8 cellular contexts compared by ENCODE assay signal in genomic region chr7:75738975-75739795, GRCh38. TPM values are rescaled to one million over a fixed set of nuclear protein-coding genes. Genes with fewer than 3 reads are reported as not detected.
DNase-seq lines count a peak whose midpoint lies in the region; ATAC-seq lines count a peak whose summit lies in the region.

No MANE protein-coding gene starts in this region.

- peak overlapping the region in 1 of 2 experiments; percentile 22 for H3K14ac ChIP-seq in mesenchymal stem cell (ENCODE audit: low read length in 2 of 2)

- peak; percentile 89 for ATAC-seq in GM21367 (IDR thresholded peaks at IDR 0.05; ENCODE audit: unreplicated experiment)

- peak overlapping the region; percentile 90 to 97 for H3K4me3 ChIP-seq in mesenchymal stem cell (ENCODE audit: insufficient read depth in 1 of 2, low read depth in 1 of 2, low read length in 2 of 2)

- H2BK5ac ChIP-seq in mesenchymal stem cell (ENCODE audit: low read depth, low read length, poor library complexity, severe bottlenecking), result no peak overlapping the region

- peak overlapping the region; percentile 87 for H4K8ac ChIP-seq in mesenchymal stem cell (ENCODE audit: low read length)

- DNase-seq in COLO829 (ENCODE audit: low spot score) (peak; percentile 99), HT-29 (ENCODE audit: low spot score) (peak; percentile 99), NK-92 (lab: John Stamatoyannopoulos, UW; ENCODE audit: unreplicated experiment) (peak; percentile 96), mesenchymal stem cell (peak; percentile 98)
- DNase-seq in activated CD8-positive, alpha-beta memory T cell treated with anti-CD3 and anti-CD28 coated beads for 24 hours, result peak; percentile 99
- peak; percentile 99 for DNase-seq in effector CD8-positive, alpha-beta T cell (lab: John Stamatoyannopoulos, UW)
- DNase-seq in stimulated activated CD8-positive, alpha-beta memory T cell treated with anti-CD3 and anti-CD28 coated beads, Interleukin-12 subunit alpha, Interleukin-12 subunit beta, amount 100 ng/mL, for 1 hour (ENCODE audit: low read depth), result peak; percentile 97

- peak overlapping the region; percentile 64 for H2BK120ac ChIP-seq in mesenchymal stem cell (ENCODE audit: low read depth, low read length)

- H3K23ac ChIP-seq in mesenchymal stem cell (ENCODE audit: low read length in 2 of 2), result peak overlapping the region in 1 of 2 experiments; percentile 73

- H3K27me3 ChIP-seq in mesenchymal stem cell (ENCODE audit: control insufficient read depth in 1 of 2, insufficient read depth in 1 of 2, low read length in 2 of 2), result peaks cover 0 to 5% of the 10 kb centered on the region in 2 experiments

- peak overlapping the region in 1 of 2 experiments; percentile 55 for H2BK12ac ChIP-seq in mesenchymal stem cell (ENCODE audit: low read length in 2 of 2)

- under 1% methylated on average over 54 of the region's 89 CpGs for WGBS in mesenchymal stem cell

- peak overlapping the region; percentile 99 for H3K4me2 ChIP-seq in mesenchymal stem cell (ENCODE audit: low read length, poor library complexity, severe bottlenecking)

- H3K18ac ChIP-seq in mesenchymal stem cell (ENCODE audit: low read depth in 1 of 2, low read length in 2 of 2), result peak overlapping the region in 1 of 2 experiments; percentile 85

- H2AFZ ChIP-seq in mesenchymal stem cell (ENCODE audit: low read depth, low read length), result peak overlapping the region; percentile 77

- peak overlapping the region; percentile 87 for H3K9ac ChIP-seq in mesenchymal stem cell (ENCODE audit: low read length)

- H3K9me3 ChIP-seq in mesenchymal stem cell (ENCODE audit: control insufficient read depth, low read length), result no peaks in the 10 kb centered on the region

- no peaks in the 10 kb centered on the region for H3K36me3 ChIP-seq in mesenchymal stem cell (ENCODE audit: control insufficient read depth in 1 of 2, insufficient read depth in 2 of 2, low read depth in 1 of 2, low read length in 2 of 2)

- no peak overlapping the region for H2AK5ac ChIP-seq in mesenchymal stem cell (ENCODE audit: low read length, severe bottlenecking)

- H3K79me1 ChIP-seq in mesenchymal stem cell (replicated peaks; ENCODE audit: low read length, poor library complexity, severe bottlenecking), result peaks cover 12% of the 10 kb centered on the region

- peaks cover 18% of the 10 kb centered on the region for H3K4me1 ChIP-seq in mesenchymal stem cell (ENCODE audit: control insufficient read depth, insufficient read depth, low read depth, low read length)

- peak overlapping the region in 1 of 2 experiments; percentile 52 for H3K4ac ChIP-seq in mesenchymal stem cell (ENCODE audit: low read depth in 1 of 2, low read length in 2 of 2)

- no peak overlapping the region for H4K91ac ChIP-seq in mesenchymal stem cell (ENCODE audit: low read length)

- H3K27ac ChIP-seq in mesenchymal stem cell (ENCODE audit: low read length, poor library complexity, severe bottlenecking), result peak overlapping the region; percentile 10

- peak overlapping the region; percentile 68 for H2BK15ac ChIP-seq in mesenchymal stem cell (ENCODE audit: low read depth, poor library complexity, severe bottlenecking)

RNA-seq across cellular contexts. Expression of gene HIP1, which starts 0.4 kb away (rescaled TPM):
- total RNA-seq in HT-29 (2014; rRNA removed; shearing (Covaris generic)), result 2.2 and 2.4 TPM in 2 replicates
- 13.3 TPM for polyA plus RNA-seq in mesenchymal stem cell (2013, experiment 1 of 2)
- 11.6 TPM for polyA plus RNA-seq in mesenchymal stem cell (2013, experiment 2 of 2)

RNA-seq across cellular contexts. Expression of gene CCL26, which starts 32.8 kb away (rescaled TPM):
- total RNA-seq in HT-29 (2014; rRNA removed; shearing (Covaris generic)), result not detected in 2 replicates
- polyA plus RNA-seq in mesenchymal stem cell (2013, experiment 1 of 2), result 2.6 TPM
- polyA plus RNA-seq in mesenchymal stem cell (2013, experiment 2 of 2), result 2.3 TPM

Comparison
In these comparisons a context has a peak if more than half of its experiments do, and no peak if none do; other contexts are left out.
1. Peak in every context shown above with its lines: DNase-seq, ATAC-seq, H3K4me3 ChIP-seq and H3K27ac ChIP-seq.